Comparison of ENCODE assay signal across 1 cellular context in genomic region chr14:76420827-76421226, GRCh38.
TF ChIP-seq lines count a peak whose summit lies in the region.

No MANE protein-coding gene starts in this region.

TF ChIP-seq in GM23338, 12 proteins besides CTCF, POLR2A, EP300 and RAD21 (continued from another document):
- TF ChIP-seq ZNF462 (CRISPR knock-in tag; IDR thresholded peaks at IDR 0.05) = no peak
